1 cellular context compared by ENCODE assay signal in the genomic region with DNA sequence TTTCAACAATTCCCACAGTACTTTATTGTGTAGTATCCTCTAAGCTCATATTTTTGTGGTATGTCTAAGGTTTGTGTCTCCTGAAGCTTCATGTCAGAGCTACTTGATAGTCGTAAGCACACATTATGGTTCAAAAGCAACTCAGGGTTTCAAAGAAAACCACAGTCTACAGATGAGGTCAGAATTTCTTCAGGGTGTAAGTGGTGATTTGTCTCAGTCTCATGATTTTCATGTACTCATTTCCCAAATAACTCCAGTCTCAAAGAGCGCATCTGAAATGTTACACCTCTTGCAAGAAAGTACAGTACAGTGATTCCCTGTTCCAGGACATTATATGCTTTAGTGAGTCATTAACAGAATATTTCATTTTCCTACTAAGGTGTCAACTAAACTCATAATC.
TF ChIP-seq lines count a peak whose summit lies in the region.

No MANE protein-coding gene starts in this region.

TF ChIP-seq in GM12878, 131 proteins besides CTCF, POLR2A, EP300 and RAD21 (continued from another document and continues in another):
- peak in 1 of 2 experiments; percentile 33; a peak in 1 of 4 replicates for TF ChIP-seq BHLHE40 (IDR thresholded peaks at IDR 0.05; ENCODE audit: borderline replicate concordance in 1 of 2, low read depth in 2 of 2, low read length in 1 of 2)
- no peak for TF ChIP-seq KAT2A (conservative IDR thresholded peaks at IDR 0.05; ENCODE audit: control insufficient read depth, low read depth, low read length)
- no peak for TF ChIP-seq NR2F1 (conservative IDR thresholded peaks at IDR 0.05)
- no peak for TF ChIP-seq RFX5 (IDR thresholded peaks at IDR 0.05; ENCODE audit: low read depth, low read length)
- TF ChIP-seq ASH2L (IDR thresholded peaks at IDR 0.05; ENCODE audit: borderline replicate concordance, low read depth): no peak
- no peak; the same call in 1 of the 2 replicates for TF ChIP-seq CREM (IDR thresholded peaks at IDR 0.05; ENCODE audit: low read depth)
- TF ChIP-seq RBBP5 (conservative IDR thresholded peaks at IDR 0.05): no peak
- no peak for TF ChIP-seq CHD2 (IDR thresholded peaks at IDR 0.05; ENCODE audit: borderline replicate concordance, low read depth, low read length)
- TF ChIP-seq RELA (IDR thresholded peaks at IDR 0.05; ENCODE audit: borderline replicate concordance, partially characterized antibody): no peak
- TF ChIP-seq SMAD5 (IDR thresholded peaks at IDR 0.05; ENCODE audit: low read depth): no peak
- TF ChIP-seq SUPT20H (IDR thresholded peaks at IDR 0.05; ENCODE audit: borderline replicate concordance, control insufficient read depth, low read depth, low read length): no peak
- TF ChIP-seq ELK1 (IDR thresholded peaks at IDR 0.05; ENCODE audit: low read depth, low read length): no peak
- TF ChIP-seq, protein P1, sequence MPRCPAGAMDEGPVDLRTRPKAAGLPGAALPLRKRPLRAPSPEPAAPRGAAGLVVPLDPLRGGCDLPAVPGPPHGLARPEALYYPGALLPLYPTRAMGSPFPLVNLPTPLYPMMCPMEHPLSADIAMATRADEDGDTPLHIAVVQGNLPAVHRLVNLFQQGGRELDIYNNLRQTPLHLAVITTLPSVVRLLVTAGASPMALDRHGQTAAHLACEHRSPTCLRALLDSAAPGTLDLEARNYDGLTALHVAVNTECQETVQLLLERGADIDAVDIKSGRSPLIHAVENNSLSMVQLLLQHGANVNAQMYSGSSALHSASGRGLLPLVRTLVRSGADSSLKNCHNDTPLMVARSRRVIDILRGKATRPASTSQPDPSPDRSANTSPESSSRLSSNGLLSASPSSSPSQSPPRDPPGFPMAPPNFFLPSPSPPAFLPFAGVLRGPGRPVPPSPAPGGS (IDR thresholded peaks at IDR 0.05; ENCODE audit: borderline replicate concordance, insufficient read depth, low read depth, low read length, poor library complexity, severe bottlenecking): no peak
- TF ChIP-seq NR2C2 (IDR thresholded peaks at IDR 0.05; ENCODE audit: borderline replicate concordance, control insufficient read depth, insufficient read length, low read depth): no peak
- TF ChIP-seq, protein P2, sequence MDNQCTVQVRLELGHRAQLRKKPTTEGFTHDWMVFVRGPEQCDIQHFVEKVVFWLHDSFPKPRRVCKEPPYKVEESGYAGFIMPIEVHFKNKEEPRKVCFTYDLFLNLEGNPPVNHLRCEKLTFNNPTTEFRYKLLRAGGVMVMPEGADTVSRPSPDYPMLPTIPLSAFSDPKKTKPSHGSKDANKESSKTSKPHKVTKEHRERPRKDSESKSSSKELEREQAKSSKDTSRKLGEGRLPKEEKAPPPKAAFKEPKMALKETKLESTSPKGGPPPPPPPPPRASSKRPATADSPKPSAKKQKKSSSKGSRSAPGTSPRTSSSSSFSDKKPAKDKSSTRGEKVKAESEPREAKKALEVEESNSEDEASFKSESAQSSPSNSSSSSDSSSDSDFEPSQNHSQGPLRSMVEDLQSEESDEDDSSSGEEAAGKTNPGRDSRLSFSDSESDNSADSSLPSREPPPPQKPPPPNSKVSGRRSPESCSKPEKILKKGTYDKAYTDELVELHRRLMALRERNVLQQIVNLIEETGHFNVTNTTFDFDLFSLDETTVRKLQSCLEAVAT (IDR thresholded peaks at IDR 0.05): no peak
- no peak for TF ChIP-seq RB1 (IDR thresholded peaks at IDR 0.05; ENCODE audit: borderline replicate concordance)
- TF ChIP-seq BACH1 (IDR thresholded peaks at IDR 0.05; ENCODE audit: borderline replicate concordance): no peak
- TF ChIP-seq, protein P3, sequence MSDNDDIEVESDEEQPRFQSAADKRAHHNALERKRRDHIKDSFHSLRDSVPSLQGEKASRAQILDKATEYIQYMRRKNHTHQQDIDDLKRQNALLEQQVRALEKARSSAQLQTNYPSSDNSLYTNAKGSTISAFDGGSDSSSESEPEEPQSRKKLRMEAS (IDR thresholded peaks at IDR 0.05; ENCODE audit: low read depth, low read length): no peak
- TF ChIP-seq CHD1 (IDR thresholded peaks at IDR 0.05; ENCODE audit: low read depth, low read length): no peak
- TF ChIP-seq SREBF1 (IDR thresholded peaks at IDR 0.05; ENCODE audit: low read length): no peak
- 0 out of 2 replicates have a peak, but pooled peaks have one; percentile 22 for TF ChIP-seq ZNF687 (IDR thresholded peaks at IDR 0.05)
- no peak for TF ChIP-seq SUZ12 (IDR thresholded peaks at IDR 0.05; ENCODE audit: unreplicated experiment)
- no peak for TF ChIP-seq TCF3 (IDR thresholded peaks at IDR 0.05; ENCODE audit: borderline replicate concordance, insufficient read depth, low read depth, low read length)
- TF ChIP-seq WRNIP1 (IDR thresholded peaks at IDR 0.05; ENCODE audit: borderline replicate concordance, low read depth, low read length): no peak
- peak; percentile 91 for TF ChIP-seq RUNX3 (IDR thresholded peaks at IDR 0.05; ENCODE audit: low read length)
- no peak for TF ChIP-seq MTA3 (IDR thresholded peaks at IDR 0.05; ENCODE audit: borderline replicate concordance, low read length)
- TF ChIP-seq MTA2 (IDR thresholded peaks at IDR 0.05; ENCODE audit: low read depth): peak; percentile 68; the same call in 1 of the 2 replicates
- no peak for TF ChIP-seq TCF12 (IDR thresholded peaks at IDR 0.05; ENCODE audit: low read depth, low read length)
- TF ChIP-seq, protein P4, sequence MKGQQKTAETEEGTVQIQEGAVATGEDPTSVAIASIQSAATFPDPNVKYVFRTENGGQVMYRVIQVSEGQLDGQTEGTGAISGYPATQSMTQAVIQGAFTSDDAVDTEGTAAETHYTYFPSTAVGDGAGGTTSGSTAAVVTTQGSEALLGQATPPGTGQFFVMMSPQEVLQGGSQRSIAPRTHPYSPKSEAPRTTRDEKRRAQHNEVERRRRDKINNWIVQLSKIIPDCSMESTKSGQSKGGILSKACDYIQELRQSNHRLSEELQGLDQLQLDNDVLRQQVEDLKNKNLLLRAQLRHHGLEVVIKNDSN (IDR thresholded peaks at IDR 0.05; ENCODE audit: borderline replicate concordance, extremely low read length, insufficient read depth, low read depth, low read length): no peak
- no peak for TF ChIP-seq POU2F2 (IDR thresholded peaks at IDR 0.05; ENCODE audit: borderline replicate concordance, low read depth, low read length)
- TF ChIP-seq, protein P5, sequence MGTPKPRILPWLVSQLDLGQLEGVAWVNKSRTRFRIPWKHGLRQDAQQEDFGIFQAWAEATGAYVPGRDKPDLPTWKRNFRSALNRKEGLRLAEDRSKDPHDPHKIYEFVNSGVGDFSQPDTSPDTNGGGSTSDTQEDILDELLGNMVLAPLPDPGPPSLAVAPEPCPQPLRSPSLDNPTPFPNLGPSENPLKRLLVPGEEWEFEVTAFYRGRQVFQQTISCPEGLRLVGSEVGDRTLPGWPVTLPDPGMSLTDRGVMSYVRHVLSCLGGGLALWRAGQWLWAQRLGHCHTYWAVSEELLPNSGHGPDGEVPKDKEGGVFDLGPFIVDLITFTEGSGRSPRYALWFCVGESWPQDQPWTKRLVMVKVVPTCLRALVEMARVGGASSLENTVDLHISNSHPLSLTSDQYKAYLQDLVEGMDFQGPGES (IDR thresholded peaks at IDR 0.05): no peak
- TF ChIP-seq, protein P6, sequence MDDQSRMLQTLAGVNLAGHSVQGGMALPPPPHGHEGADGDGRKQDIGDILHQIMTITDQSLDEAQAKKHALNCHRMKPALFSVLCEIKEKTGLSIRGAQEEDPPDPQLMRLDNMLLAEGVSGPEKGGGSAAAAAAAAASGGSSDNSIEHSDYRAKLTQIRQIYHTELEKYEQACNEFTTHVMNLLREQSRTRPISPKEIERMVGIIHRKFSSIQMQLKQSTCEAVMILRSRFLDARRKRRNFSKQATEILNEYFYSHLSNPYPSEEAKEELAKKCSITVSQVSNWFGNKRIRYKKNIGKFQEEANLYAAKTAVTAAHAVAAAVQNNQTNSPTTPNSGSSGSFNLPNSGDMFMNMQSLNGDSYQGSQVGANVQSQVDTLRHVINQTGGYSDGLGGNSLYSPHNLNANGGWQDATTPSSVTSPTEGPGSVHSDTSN (IDR thresholded peaks at IDR 0.05; ENCODE audit: insufficient replicate concordance, low read depth, low read length): no peak
- TF ChIP-seq BMI1 (IDR thresholded peaks at IDR 0.05; ENCODE audit: borderline replicate concordance): no peak
- TF ChIP-seq ZBTB33 (IDR thresholded peaks at IDR 0.05): no peak
- TF ChIP-seq YY1 (IDR thresholded peaks at IDR 0.05; ENCODE audit: low read depth, low read length): no peak
- TF ChIP-seq CBFB (IDR thresholded peaks at IDR 0.05; ENCODE audit: low read depth): peak; percentile 43; the same call in 1 of the 2 replicates
- TF ChIP-seq MEF2A (IDR thresholded peaks at IDR 0.05; ENCODE audit: insufficient read depth, low read depth, low read length): no peak
- no peak for TF ChIP-seq NBN (IDR thresholded peaks at IDR 0.05)
- no peak for TF ChIP-seq CBX5 (IDR thresholded peaks at IDR 0.05; ENCODE audit: low read depth)
- TF ChIP-seq E2F8 (IDR thresholded peaks at IDR 0.05; ENCODE audit: low read depth, partially characterized antibody): no peak
- no peak for TF ChIP-seq HDAC6 (IDR thresholded peaks at IDR 0.05; ENCODE audit: unreplicated experiment)
- TF ChIP-seq FOS (IDR thresholded peaks at IDR 0.05; ENCODE audit: borderline replicate concordance, extremely low read depth, insufficient read length): no peak
- TF ChIP-seq DPF2 (IDR thresholded peaks at IDR 0.05): 0 out of 2 replicates have a peak, but pooled peaks have one; percentile 19
- TF ChIP-seq GATAD2B (conservative IDR thresholded peaks at IDR 0.05; ENCODE audit: low read depth): 0 out of 2 replicates have a peak, but pooled peaks have one; percentile 41
- no peak for TF ChIP-seq SRF (IDR thresholded peaks at IDR 0.05; ENCODE audit: low read depth in 2 of 2, low read length in 2 of 2)
